8 cellular contexts compared by ENCODE assay signal in the genomic region with DNA sequence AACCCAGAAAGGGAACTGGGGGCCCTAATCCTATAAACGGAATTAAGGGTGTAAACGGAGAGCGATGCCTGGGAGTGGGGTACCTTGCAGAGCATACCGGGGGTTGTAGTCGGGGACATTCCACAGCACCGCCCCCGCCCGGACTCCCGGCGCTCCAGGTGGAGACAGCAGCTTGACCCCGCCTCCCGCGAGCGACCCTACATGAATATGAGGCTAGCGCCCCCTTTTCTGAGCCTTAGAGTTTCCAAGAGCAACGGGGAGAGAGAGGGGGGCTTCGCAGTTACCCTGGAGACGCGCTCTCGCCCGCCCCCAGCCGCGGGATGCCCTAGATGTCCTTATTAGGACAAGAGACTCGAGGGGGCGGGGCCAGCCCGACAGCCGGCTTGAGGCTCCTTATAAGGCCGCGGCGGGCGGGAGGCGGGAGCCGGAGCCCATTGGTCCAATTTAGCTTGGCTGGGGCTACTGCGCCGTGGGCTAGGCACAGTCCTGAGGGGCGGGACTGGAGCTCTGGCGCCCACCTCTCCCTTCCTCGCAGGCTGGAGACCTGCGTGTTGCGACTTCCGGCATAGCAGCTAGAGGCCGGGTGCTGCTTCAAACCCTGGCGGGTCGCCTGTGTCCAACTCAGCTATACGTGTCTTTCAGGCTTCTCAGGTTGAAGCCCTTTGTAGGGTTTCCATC. TPM values are rescaled to one million over a fixed set of nuclear protein-coding genes. Genes with fewer than 3 reads are reported as not detected.
A peak's percentile ranks its signal among the peaks of the same experiment; 100 is the strongest.
DNase-seq lines count a peak whose midpoint lies in the region; ATAC-seq and TF ChIP-seq lines count a peak whose summit lies in the region.

No MANE protein-coding gene starts in this region.

- CTCF ChIA-PET in Panc1 (lab: Charles Lee), result interaction anchor here (0.5 to 3.3 kb wide), 9 partner anchors 12 to 153 kb away, joined by 3 to 22 read pairs (median 5); a partner anchor contains a TSS

- peak overlapping the region; percentile 82 for H3K27ac ChIP-seq in KMS-11
- peak overlapping the region; percentile 98 for H3K27ac ChIP-seq in Panc1 (ENCODE audit: low read length)
- H3K27ac ChIP-seq in esophagus muscularis mucosa (replicated peaks in 1 of 4), result peak overlapping the region; percentile 98 to 100 (median 98)
- H3K27ac ChIP-seq in muscle layer of duodenum (ENCODE audit: low read length), result peak overlapping the region; percentile 96

- H3K27me3 ChIP-seq in KMS-11 (ENCODE audit: insufficient read depth, low read depth), result no peaks in the 10 kb centered on the region
- no peaks in the 10 kb centered on the region for H3K27me3 ChIP-seq in Panc1 (ENCODE audit: control insufficient read depth, insufficient read depth, low read length)
- H3K27me3 ChIP-seq in esophagus muscularis mucosa, result no peaks in the 10 kb centered on the region
- no peaks in the 10 kb centered on the region for H3K27me3 ChIP-seq in muscle layer of duodenum (ENCODE audit: low read depth, low read length)

- DNase-seq in DMS79 (lab: John Stamatoyannopoulos, UW) (peak; percentile 99), Panc1 (ENCODE audit: low read depth, low spot score) (peak; percentile 88), esophagus muscularis mucosa (ENCODE audit: extremely low spot score) (peak; percentile 100)
- DNase-seq in activated T-cell treated with anti-CD3 and anti-CD28 coated beads, Interleukin-2, amount 50 U/mL, for 72 hours, result peak; percentile 99 to 100
- peak; percentile 95 for DNase-seq in stimulated activated CD8-positive, alpha-beta memory T cell treated with anti-CD3 and anti-CD28 coated beads, Interleukin-7, amount 100 ng/mL, for 24 hours (ENCODE audit: low read depth)

- WGBS in esophagus muscularis mucosa, result 1% methylated on average over 24 of the region's 45 CpGs

- H3K4me3 ChIP-seq in KMS-11 (IDR thresholded peaks at IDR 0.05; ENCODE audit: insufficient read depth, low read depth, low read length), result no peak overlapping the region
- H3K4me3 ChIP-seq in Panc1 (ENCODE audit: low read depth in 2 of 2, low read length in 2 of 2), result peak overlapping the region; percentile 85 to 99
- peak overlapping the region; percentile 98 to 100 (median 99) for H3K4me3 ChIP-seq in esophagus muscularis mucosa
- H3K4me3 ChIP-seq in muscle layer of duodenum (ENCODE audit: low read depth in 1 of 2, low read length in 2 of 2), result peak overlapping the region; percentile 87 to 97

- H3K4me2 ChIP-seq in KMS-11, result peak overlapping the region; percentile 87

- H3K79me2 ChIP-seq in KMS-11 (ENCODE audit: insufficient read depth, low read depth), result peaks cover 58% of the 10 kb centered on the region

- no peak for TF ChIP-seq EP300 in esophagus muscularis mucosa (IDR thresholded peaks at IDR 0.05)

- in situ Hi-C loops in Panc1 (cut with HindIII; ENCODE audit: low pct_unique_long_range_greater_than_20kb, low sequenced_read_pairs), result no loop called here

- H4K20me1 ChIP-seq in KMS-11 (ENCODE audit: insufficient read depth), result peaks cover 10% of the 10 kb centered on the region

- H3K4me1 Mint-ChIP-seq in activated T-cell treated with anti-CD3 and anti-CD28 coated beads, Interleukin-2, amount 50 U/mL, for 72 hours (ENCODE audit: low read depth), result peaks cover 58% of the 10 kb centered on the region

- peak; percentile 51 for ATAC-seq in GM21786 (IDR thresholded peaks at IDR 0.05; ENCODE audit: unreplicated experiment)
- peak; percentile 74 for ATAC-seq in Panc1
- ATAC-seq in activated T-cell treated with anti-CD3 and anti-CD28 coated beads, Interleukin-2, amount 50 U/mL, for 72 hours (replicated peaks in 1 of 2), result peak; percentile 69 to 71

- TF ChIP-seq CTCF in KMS-11 (conservative IDR thresholded peaks at IDR 0.05; ENCODE audit: low read depth, low read length) (no peak), Panc1 (IDR thresholded peaks at IDR 0.05) (no peak), esophagus muscularis mucosa (IDR thresholded peaks at IDR 0.05) (peak in 2 of 3 experiments; percentile 9)

- H3K27ac Mint-ChIP-seq in activated T-cell treated with anti-CD3 and anti-CD28 coated beads, Interleukin-2, amount 50 U/mL, for 72 hours, result peak overlapping the region; percentile 95

- H3K4me1 ChIP-seq in KMS-11 (ENCODE audit: low read depth, poor library complexity, severe bottlenecking) (peaks cover 34% of the 10 kb centered on the region), Panc1 (ENCODE audit: control insufficient read depth, insufficient read depth, low read length) (peaks cover 45% of the 10 kb centered on the region), esophagus muscularis mucosa (peaks cover 41 to 72% (median 70%) of the 10 kb centered on the region in 4 donors), muscle layer of duodenum (ENCODE audit: control insufficient read depth in 1 of 2, insufficient read depth in 2 of 2, low read length in 2 of 2) (peaks cover 0 to 42% of the 10 kb centered on the region in 2 donors)

- POLR2A ChIA-PET in Panc1 (lab: Charles Lee), result interaction anchor here (0.5 to 1.6 kb wide), 13 partner anchors 9 to 349 kb away, joined by 3 to 10 read pairs (median 4); a partner anchor contains a TSS

- peaks cover 20 to 31% of the 10 kb centered on the region in 2 donors for H3K36me3 Mint-ChIP-seq in activated T-cell treated with anti-CD3 and anti-CD28 coated beads, Interleukin-2, amount 50 U/mL, for 72 hours (ENCODE audit: insufficient read depth in 2 of 2)

- H3K4me3 Mint-ChIP-seq in activated T-cell treated with anti-CD3 and anti-CD28 coated beads, Interleukin-2, amount 50 U/mL, for 72 hours, result peak overlapping the region; percentile 96 to 97

- H3K9me3 ChIP-seq in Panc1 (ENCODE audit: control insufficient read depth, insufficient read depth, low read depth, low read length) (no peaks in the 10 kb centered on the region), esophagus muscularis mucosa (no peaks in the 10 kb centered on the region), muscle layer of duodenum (ENCODE audit: control insufficient read depth in 1 of 2, low read length in 2 of 2) (no peaks in the 10 kb centered on the region)

- H3K9me3 Mint-ChIP-seq in activated T-cell treated with anti-CD3 and anti-CD28 coated beads, Interleukin-2, amount 50 U/mL, for 72 hours, result no peaks in the 10 kb centered on the region

- H2AFZ ChIP-seq in KMS-11 (ENCODE audit: low read depth), result peak overlapping the region; percentile 55; the same call in 1 of the 2 replicates

- intact Hi-C loops in Panc1 (cut with micrococcal nuclease; ENCODE audit: unreplicated experiment) (loop anchor here (10.0 kb wide), 1 partner anchor 304 kb away; a partner anchor contains a TSS), esophagus muscularis mucosa (cut with DNase I) (no loop called here)

- BruUV-seq in Panc1 (replicated peaks; lab: Mats Ljungman, UMichigan), result no TSS peak

- H3K9ac ChIP-seq in KMS-11, result peak overlapping the region; percentile 81

- H3K36me3 ChIP-seq in KMS-11 (ENCODE audit: insufficient read depth), result peaks cover 13% of the 10 kb centered on the region; the same call in 1 of the 2 replicates
- H3K36me3 ChIP-seq in Panc1 (ENCODE audit: control insufficient read depth, insufficient read depth, low read length), result peaks cover 26% of the 10 kb centered on the region
- peaks cover 30 to 56% (median 47%) of the 10 kb centered on the region in 4 donors for H3K36me3 ChIP-seq in esophagus muscularis mucosa
- H3K36me3 ChIP-seq in muscle layer of duodenum (ENCODE audit: control insufficient read depth in 1 of 2, insufficient read depth in 2 of 2, low read length in 2 of 2), result peaks cover 27 to 59% of the 10 kb centered on the region in 2 donors

- H3K27me3 Mint-ChIP-seq in activated T-cell treated with anti-CD3 and anti-CD28 coated beads, Interleukin-2, amount 50 U/mL, for 72 hours (ENCODE audit: low read depth), result no peaks in the 10 kb centered on the region

- TF ChIP-seq POLR2A in esophagus muscularis mucosa (IDR thresholded peaks at IDR 0.05; ENCODE audit: low read depth), result peak; percentile 95

RNA-seq across cellular contexts. Expression of a gene that starts 1.0 kb away (rescaled TPM):
- 140 TPM for total RNA-seq in Panc1 (2021; ENCODE audit: unreplicated experiment)
- polyA plus RNA-seq in Panc1 (2012; ENCODE audit: insufficient read length), result 132 TPM
- 10 to 100 TPM; 80.6 to 94.8 TPM for total RNA-seq in activated T-cell treated with anti-CD3 and anti-CD28 coated beads, Interleukin-2, amount 50 U/mL, for 72 hours
- 10 to 100 TPM; 42.2 to 74.2 (median 58.3) TPM for total RNA-seq in esophagus muscularis mucosa

RNA-seq across cellular contexts. Expression of a gene that starts 1.3 kb away (rescaled TPM):
- 1,911 TPM for total RNA-seq in Panc1 (2021; ENCODE audit: unreplicated experiment)
- polyA plus RNA-seq in Panc1 (2012; ENCODE audit: insufficient read length), result 2,777 TPM
- 100 to 1,000 TPM; 477 to 512 TPM for total RNA-seq in activated T-cell treated with anti-CD3 and anti-CD28 coated beads, Interleukin-2, amount 50 U/mL, for 72 hours
- total RNA-seq in esophagus muscularis mucosa, result 100 to 1,000 TPM; 610 to 793 (median 738) TPM

RNA-seq across cellular contexts. Expression of a gene that starts 13.3 kb away (rescaled TPM):
- 23.7 TPM for total RNA-seq in Panc1 (2021; ENCODE audit: unreplicated experiment)
- polyA plus RNA-seq in Panc1 (2012; ENCODE audit: insufficient read length), result 44.8 TPM
- 10 to 100 TPM; 22.4 to 26.0 TPM for total RNA-seq in activated T-cell treated with anti-CD3 and anti-CD28 coated beads, Interleukin-2, amount 50 U/mL, for 72 hours
- total RNA-seq in esophagus muscularis mucosa, result 100 to 1,000 TPM in 1 of 4 donors, 10 to 100 TPM in 3; 71.8 to 111 (median 82.2) TPM

RNA-seq across cellular contexts. Expression of a gene that starts 20.4 kb away (rescaled TPM):
- total RNA-seq in Panc1 (2021; ENCODE audit: unreplicated experiment) (not detected), esophagus muscularis mucosa (1 to 10 TPM in 3 of 4 donors, under 1 TPM in 1; 0.83 to 2.7 (median 1.5) TPM)
- polyA plus RNA-seq in Panc1 (2012; ENCODE audit: insufficient read length), result not detected
- 10 to 100 TPM; 16.8 to 27.8 TPM for total RNA-seq in activated T-cell treated with anti-CD3 and anti-CD28 coated beads, Interleukin-2, amount 50 U/mL, for 72 hours

RNA-seq across cellular contexts. Expression of a gene that starts 25.5 kb away (rescaled TPM):
- not detected for total RNA-seq in Panc1 (2021; ENCODE audit: unreplicated experiment)
- 0.47 TPM for polyA plus RNA-seq in Panc1 (2012; ENCODE audit: insufficient read length)
- 1 to 10 TPM; 2.2 to 4.6 TPM for total RNA-seq in activated T-cell treated with anti-CD3 and anti-CD28 coated beads, Interleukin-2, amount 50 U/mL, for 72 hours
- total RNA-seq in esophagus muscularis mucosa, result under 1 TPM; 0.33 to 0.78 (median 0.41) TPM

Comparison
In these comparisons a context has a peak if more than half of its experiments do, and no peak if none do; other contexts are left out.
1. CTCF ChIP-seq: peak in esophagus muscularis mucosa (2 of 3); none in KMS-11 (single experiment) and Panc1 (single experiment).
2. Peak in every context shown above with its lines, with median percentiles within 50 percentile points of each other: DNase-seq, ATAC-seq and H3K27ac ChIP-seq.